1 cellular context compared by ENCODE assay signal in genomic region chr11:57320067-57320718, GRCh38.
A peak's percentile ranks its signal among the peaks of the same experiment; 100 is the strongest.
TF ChIP-seq lines count a peak whose summit lies in the region.

No MANE protein-coding gene starts in this region.

TF ChIP-seq in HepG2, 621 proteins besides CTCF, POLR2A, EP300 and RAD21:
- TF ChIP-seq HOXA3 (CRISPR knock-in tag; IDR thresholded peaks at IDR 0.05) (no peak), HDAC1 (CRISPR knock-in tag; IDR thresholded peaks at IDR 0.05) (no peak), ZNF512 (CRISPR knock-in tag; IDR thresholded peaks at IDR 0.05) (no peak), AGO2 (optimal IDR thresholded peaks at IDR 0.05; ENCODE audit: low read depth, low read length) (peak; percentile 50)
TF ChIP-seq in HepG2: peak in this region for 1.
